1 cellular context compared by ENCODE assay signal in genomic region chr17:66301418-66301863, GRCh38.
TF ChIP-seq lines count a peak whose summit lies in the region.

No MANE protein-coding gene starts in this region.

TF ChIP-seq in HepG2, 621 proteins besides CTCF, POLR2A, EP300 and RAD21 (continued from another document):
- TF ChIP-seq ZNF687 (CRISPR knock-in tag; IDR thresholded peaks at IDR 0.05) (no peak), SP2 (CRISPR knock-in tag; IDR thresholded peaks at IDR 0.05) (no peak), ATRX (CRISPR knock-in tag; IDR thresholded peaks at IDR 0.05; ENCODE audit: borderline replicate concordance) (no peak), HIVEP1 (CRISPR knock-in tag; IDR thresholded peaks at IDR 0.05) (no peak), PAF1 (CRISPR knock-in tag; IDR thresholded peaks at IDR 0.05) (no peak), ZSCAN5A (CRISPR knock-in tag; IDR thresholded peaks at IDR 0.05; ENCODE audit: borderline replicate concordance) (no peak), ZNF605 (CRISPR knock-in tag; IDR thresholded peaks at IDR 0.05) (0 out of 2 replicates have a peak, but pooled peaks have one; percentile 25), FUBP1 (CRISPR knock-in tag; IDR thresholded peaks at IDR 0.05; ENCODE audit: borderline replicate concordance) (no peak), MYNN (CRISPR knock-in tag; IDR thresholded peaks at IDR 0.05; ENCODE audit: low read depth) (no peak), ZNF577 (CRISPR knock-in tag; IDR thresholded peaks at IDR 0.05; ENCODE audit: borderline replicate concordance, low read depth) (no peak), ZMAT3 (CRISPR knock-in tag; conservative IDR thresholded peaks at IDR 0.05) (no peak), ZNF597 (CRISPR knock-in tag; IDR thresholded peaks at IDR 0.05) (no peak), TFDP2 (CRISPR knock-in tag; IDR thresholded peaks at IDR 0.05) (no peak), PHF8 (CRISPR knock-in tag; IDR thresholded peaks at IDR 0.05) (no peak), ZNF33A (CRISPR knock-in tag; IDR thresholded peaks at IDR 0.05; ENCODE audit: borderline replicate concordance) (0 out of 2 replicates have a peak, but pooled peaks have one; percentile 31)
TF ChIP-seq in HepG2: peak in this region for 4.
